Comparison of ENCODE assay signal across 24 cellular contexts in the genomic region with DNA sequence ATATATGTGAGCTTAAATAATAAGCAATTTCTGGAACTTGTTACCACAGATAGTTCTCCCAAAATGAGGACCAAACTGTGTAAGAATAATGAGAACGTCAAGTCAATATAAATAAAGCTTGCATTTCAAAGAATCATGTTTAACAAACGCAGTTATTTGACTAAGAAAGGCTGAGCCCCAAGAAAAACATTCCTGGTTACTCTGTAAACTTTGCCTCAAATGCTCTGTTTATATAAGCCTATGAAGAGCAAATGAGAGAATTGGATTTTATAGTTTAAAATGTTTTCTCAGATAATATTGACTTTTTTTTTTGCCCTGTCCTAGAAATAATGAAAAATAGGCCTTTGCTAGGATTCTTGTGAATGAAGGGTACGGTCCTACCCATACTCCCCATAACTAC.
DNase-seq lines count a peak whose midpoint lies in the region; ATAC-seq and TF ChIP-seq lines count a peak whose summit lies in the region.
"Had no signal": no experiment of that assay in that cellular context is flagged by ENCODE, and none has a peak within 500 bp of the region (broad histone marks: within the 10 kb centered on the region; RNA-seq: fewer than 3 reads in every experiment).

No MANE protein-coding gene starts in this region.

- no peaks in the 10 kb centered on the region for H3K36me3 ChIP-seq in left lung
- H3K36me3 ChIP-seq: BLaER1 treated with 17β-estradiol and CSF1 and Interleukin-3, amounts not matched to agents 10 nM and 100 nM; brain microvascular endothelial cell; suprapubic skin had no signal

- CTCF ChIA-PET in activated naive CD4-positive, alpha-beta T cell treated with anti-CD3 and anti-CD28 coated beads, Interleukin-2, amount 10 ng/mL, durations not matched to agents 7 days and 5 days (lab: Charles Lee) = interaction anchor here (0.8 kb wide), 1 partner anchor 68 kb away, joined by 3 read pairs; no protein-coding TSS in a partner anchor

- no peaks in the 10 kb centered on the region for H3K4me1 Mint-ChIP-seq in activated naive CD4-positive, alpha-beta T cell treated with anti-CD3 and anti-CD28 coated beads, Interleukin-2, amount 10 ng/mL, durations not matched to agents 7 days and 5 days

- H3K36me3 Mint-ChIP-seq in activated naive CD4-positive, alpha-beta T cell treated with anti-CD3 and anti-CD28 coated beads, Interleukin-2, amount 10 ng/mL, durations not matched to agents 7 days and 5 days = no peaks in the 10 kb centered on the region
- H3K36me3 Mint-ChIP-seq: natural killer cell had no signal

- H3K27me3 Mint-ChIP-seq in activated naive CD4-positive, alpha-beta T cell treated with anti-CD3 and anti-CD28 coated beads, Interleukin-2, amount 10 ng/mL, durations not matched to agents 7 days and 5 days = no peaks in the 10 kb centered on the region

- no peak overlapping the region for H3K4me3 ChIP-seq in astrocyte of the spinal cord (ENCODE audit: low read depth, low read length)
- H3K4me3 ChIP-seq in left lung = no peak overlapping the region
- H3K4me3 ChIP-seq: BLaER1 treated with 17β-estradiol and CSF1 and Interleukin-3, amounts not matched to agents 10 nM and 100 nM; suprapubic skin had no signal

- intact Hi-C loops in left lung (cut with DNase I) = no loop called here

- H3K27ac ChIP-seq in left lung = no peak overlapping the region
- H3K27ac ChIP-seq: BLaER1 treated with 17β-estradiol and CSF1 and Interleukin-3, amounts not matched to agents 10 nM and 100 nM; brain microvascular endothelial cell; RWPE1; suprapubic skin had no signal

- no peak overlapping the region for H3K4me3 Mint-ChIP-seq in activated naive CD4-positive, alpha-beta T cell treated with anti-CD3 and anti-CD28 coated beads, Interleukin-2, amount 10 ng/mL, durations not matched to agents 7 days and 5 days
- H3K4me3 Mint-ChIP-seq: natural killer cell had no signal

- no peaks in the 10 kb centered on the region for H3K9me3 ChIP-seq in left lung
- H3K9me3 ChIP-seq: suprapubic skin had no signal

- H3K27ac Mint-ChIP-seq in activated naive CD4-positive, alpha-beta T cell treated with anti-CD3 and anti-CD28 coated beads, Interleukin-2, amount 10 ng/mL, durations not matched to agents 7 days and 5 days = no peak overlapping the region
- H3K27ac Mint-ChIP-seq: natural killer cell had no signal

- H3K9me3 Mint-ChIP-seq in activated naive CD4-positive, alpha-beta T cell treated with anti-CD3 and anti-CD28 coated beads, Interleukin-2, amount 10 ng/mL, durations not matched to agents 7 days and 5 days = peaks cover 5% of the 10 kb centered on the region

- in situ Hi-C loops in astrocyte of the spinal cord (cut with HindIII; ENCODE audit: low sequenced_read_pairs) = no loop called here

- DNase-seq in DMS53 (lab: John Stamatoyannopoulos, UW) (peak; percentile 30), DMS53 treated with DMSO at 0.1 percent for 48 hours (lab: John Stamatoyannopoulos, UW; ENCODE audit: unreplicated experiment) (no peak), astrocyte of the spinal cord (ENCODE audit: low read depth, low spot score) (peak; percentile 50), left lung (no peak), stromal cell of bone marrow (ENCODE audit: low read depth) (peak; percentile 17), foreskin melanocyte (no peak)
- DNase-seq in activated naive CD4-positive, alpha-beta T cell treated with anti-CD3 and anti-CD28 coated beads, Interleukin-2, amount 10 ng/mL, durations not matched to agents 7 days and 5 days = no peak
- DNase-seq: 8988T; activated CD4-positive, alpha-beta T cell treated with anti-CD3 and anti-CD28 coated beads, Interleukin-2, amount 50 U/mL, for 4 hours; activated naive CD4-positive, alpha-beta T cell treated with anti-CD3 and anti-CD28 coated beads, Interleukin-2, amount 50 U/mL, for 16 hours; activated T-cell treated with anti-CD3 and anti-CD28 coated beads for 4 hours; brain microvascular endothelial cell; cortex of kidney; mammary epithelial cell; natural killer cell; NCI-H187 treated with DMSO at 0.1 percent for 48 hours; NCI-H446 treated with DMSO at 0.1 percent for 48 hours; NK-92 treated with Interleukin-12 subunit alpha and Interleukin-12 subunit beta, amount 100 ng/mL, for 24 hours; stimulated activated CD8-positive, alpha-beta memory T cell treated with anti-CD3 and anti-CD28 coated beads, Interleukin-4, amount 100 ng/mL, for 48 hours; SW 1271 had no signal

- H3K4me1 ChIP-seq in left lung = no peaks in the 10 kb centered on the region
- H3K4me1 ChIP-seq: BLaER1 treated with 17β-estradiol and CSF1 and Interleukin-3, amounts not matched to agents 10 nM and 100 nM; suprapubic skin had no signal

- TF ChIP-seq CTCF in astrocyte of the spinal cord (IDR thresholded peaks at IDR 0.05; ENCODE audit: low read depth, low read length) (no peak), left lung (IDR thresholded peaks at IDR 0.05) (no peak)

- ATAC-seq in left lung (peak; percentile 51), HG02884 (IDR thresholded peaks at IDR 0.05; ENCODE audit: unreplicated experiment) (no peak)
- ATAC-seq: natural killer cell had no signal

- H3K27me3 ChIP-seq in left lung = no peaks in the 10 kb centered on the region
- H3K27me3 ChIP-seq: BLaER1 treated with 17β-estradiol and CSF1 and Interleukin-3, amounts not matched to agents 10 nM and 100 nM; brain microvascular endothelial cell; suprapubic skin had no signal

Comparison
In these comparisons a context has a peak if more than half of its experiments do, and no peak if none do; other contexts are left out.
1. DNase-seq: peak in DMS53 (single experiment), astrocyte of the spinal cord (single experiment) and stromal cell of bone marrow (single experiment); none in DMS53 treated with DMSO at 0.1 percent for 48 hours (single experiment), left lung (0 of 2), activated naive CD4-positive, alpha-beta T cell treated with anti-CD3 and anti-CD28 coated beads, Interleukin-2, amount 10 ng/mL, durations not matched to agents 7 days and 5 days (single experiment) and foreskin melanocyte (single experiment).